ENCODE assay signal across 19 cellular contexts in genomic region chr11:70419307-70420007, GRCh38.
"Had no signal": no experiment of that assay in that cellular context is flagged by ENCODE, and none has a peak within 500 bp of the region (broad histone marks: within the 10 kb centered on the region; RNA-seq: fewer than 3 reads in every experiment).

No MANE protein-coding gene starts in this region.

- H3K9me3 ChIP-seq: colonic mucosa, gastrocnemius medialis, heart right ventricle, lower lobe of right lung, sigmoid colon had no signal

- H3K4me1 Mint-ChIP-seq: nephron had no signal

- H3K27me3 ChIP-seq: colonic mucosa, gastrocnemius medialis, sigmoid colon had no signal

- H3K27ac ChIP-seq: colonic mucosa, gastrocnemius medialis, heart right ventricle, lower lobe of right lung, sigmoid colon, skin epidermis had no signal

- H3K27ac Mint-ChIP-seq: naive B cell, nephron had no signal

- H3K4me1 ChIP-seq: colonic mucosa, gastrocnemius medialis, lower lobe of right lung, sigmoid colon had no signal

- H3K9me3 Mint-ChIP-seq: naive B cell, nephron had no signal

- FAIRE-seq: islet of Langerhans had no signal

- DNase-seq: cerebellar nuclear complex; colonic mucosa; effector CD4-positive, alpha-beta T cell; gastrocnemius medialis; heart right ventricle; hypothalamus; lower lobe of right lung; mesendoderm; naive B cell; posterior cingulate gyrus; sigmoid colon; stimulated activated CD4-positive, alpha-beta T cell treated with anti-CD3 and anti-CD28 coated beads, Interleukin-12 subunit alpha, Interleukin-12 subunit beta, amount 100 ng/mL, for 4 hours; stimulated activated CD4-positive, alpha-beta T cell treated with anti-CD3 and anti-CD28 coated beads, Interleukin-2, amount 100 ng/mL, for 48 hours; stimulated activated naive CD4-positive, alpha-beta T cell treated with Interleukin-2 at 50 U/mL for 16 hours; trophoblast cell had no signal

- ATAC-seq: esophagus mucosa, gastrocnemius medialis, lower lobe of right lung had no signal

- H3K4me3 Mint-ChIP-seq: naive B cell, nephron had no signal

- H3K4me3 ChIP-seq: colonic mucosa, gastrocnemius medialis, heart right ventricle, lower lobe of right lung, sigmoid colon, skin epidermis had no signal
